1 cellular context compared by ENCODE assay signal in the genomic region with DNA sequence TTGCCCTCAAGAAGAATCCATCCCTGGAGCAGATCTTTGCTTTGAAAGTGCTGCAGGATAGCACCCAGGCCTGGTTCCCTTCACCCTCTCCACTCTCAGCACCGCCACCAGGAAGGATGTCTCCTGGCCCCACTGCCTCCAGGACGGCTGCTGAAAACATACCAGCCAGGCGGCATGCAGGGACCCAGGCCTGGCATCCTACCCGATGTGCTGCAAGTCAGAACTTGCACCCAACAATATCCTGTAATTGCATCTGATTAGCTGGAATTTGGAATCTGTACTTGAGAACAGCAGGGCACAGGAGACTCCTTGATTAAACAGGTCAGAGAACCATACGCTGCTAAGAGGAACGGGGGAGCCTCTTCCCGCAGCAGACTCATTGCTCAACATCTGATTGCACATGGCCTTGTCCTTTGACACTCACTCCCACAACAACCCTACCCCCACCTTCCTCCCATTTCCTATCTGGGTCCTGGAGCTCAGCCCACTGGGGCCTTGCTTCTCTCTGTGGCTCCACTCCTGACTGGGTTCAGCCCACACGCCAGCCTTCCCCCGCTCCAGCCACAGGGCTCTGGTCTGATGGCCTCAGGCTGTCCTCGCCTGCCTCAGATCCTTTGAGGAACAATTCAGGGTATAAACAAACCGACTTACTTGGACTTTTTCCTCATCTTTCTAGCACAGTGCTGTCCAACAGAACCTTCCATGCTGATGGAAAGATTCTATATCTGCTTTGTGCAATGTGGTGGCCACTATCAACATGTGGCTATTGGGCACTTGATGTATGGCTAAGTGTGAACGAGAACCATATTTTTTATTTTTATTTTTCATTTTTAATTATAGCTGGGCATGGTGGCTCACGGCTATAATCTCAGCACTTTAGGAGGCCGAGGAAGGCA.
TF ChIP-seq lines count a peak whose summit lies in the region.

No MANE protein-coding gene starts in this region.

TF ChIP-seq in HepG2, 621 proteins besides CTCF, POLR2A, EP300 and RAD21 (continued from another document and continues in another):
- TF ChIP-seq, protein P1, sequence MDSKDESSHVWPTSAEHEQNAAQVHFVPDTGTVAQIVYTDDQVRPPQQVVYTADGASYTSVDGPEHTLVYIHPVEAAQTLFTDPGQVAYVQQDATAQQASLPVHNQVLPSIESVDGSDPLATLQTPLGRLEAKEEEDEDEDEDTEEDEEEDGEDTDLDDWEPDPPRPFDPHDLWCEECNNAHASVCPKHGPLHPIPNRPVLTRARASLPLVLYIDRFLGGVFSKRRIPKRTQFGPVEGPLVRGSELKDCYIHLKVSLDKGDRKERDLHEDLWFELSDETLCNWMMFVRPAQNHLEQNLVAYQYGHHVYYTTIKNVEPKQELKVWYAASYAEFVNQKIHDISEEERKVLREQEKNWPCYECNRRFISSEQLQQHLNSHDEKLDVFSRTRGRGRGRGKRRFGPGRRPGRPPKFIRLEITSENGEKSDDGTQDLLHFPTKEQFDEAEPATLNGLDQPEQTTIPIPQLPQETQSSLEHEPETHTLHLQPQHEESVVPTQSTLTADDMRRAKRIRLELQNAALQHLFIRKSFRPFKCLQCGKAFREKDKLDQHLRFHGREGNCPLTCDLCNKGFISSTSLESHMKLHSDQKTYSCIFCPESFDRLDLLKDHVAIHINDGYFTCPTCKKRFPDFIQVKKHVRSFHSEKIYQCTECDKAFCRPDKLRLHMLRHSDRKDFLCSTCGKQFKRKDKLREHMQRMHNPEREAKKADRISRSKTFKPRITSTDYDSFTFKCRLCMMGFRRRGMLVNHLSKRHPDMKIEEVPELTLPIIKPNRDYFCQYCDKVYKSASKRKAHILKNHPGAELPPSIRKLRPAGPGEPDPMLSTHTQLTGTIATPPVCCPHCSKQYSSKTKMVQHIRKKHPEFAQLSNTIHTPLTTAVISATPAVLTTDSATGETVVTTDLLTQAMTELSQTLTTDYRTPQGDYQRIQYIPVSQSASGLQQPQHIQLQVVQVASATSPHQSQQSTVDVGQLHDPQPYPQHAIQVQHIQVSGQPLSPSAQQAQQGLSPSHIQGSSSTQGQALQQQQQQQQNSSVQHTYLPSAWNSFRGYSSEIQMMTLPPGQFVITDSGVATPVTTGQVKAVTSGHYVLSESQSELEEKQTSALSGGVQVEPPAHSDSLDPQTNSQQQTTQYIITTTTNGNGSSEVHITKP (CRISPR knock-in tag; IDR thresholded peaks at IDR 0.05; ENCODE audit: low read depth), result peak; percentile 94
- peak; percentile 66; the same call in 1 of the 2 replicates for TF ChIP-seq ZNF143 (CRISPR knock-in tag; IDR thresholded peaks at IDR 0.05)
- peak; percentile 12; the same call in 1 of the 2 replicates for TF ChIP-seq RFX5 (IDR thresholded peaks at IDR 0.05; ENCODE audit: low read depth, low read length)
- peak; percentile 92 for TF ChIP-seq RFXAP (CRISPR knock-in tag; IDR thresholded peaks at IDR 0.05; ENCODE audit: borderline replicate concordance)
- peak; percentile 98; the same call in 1 of the 2 replicates for TF ChIP-seq ZNF782 (CRISPR knock-in tag; IDR thresholded peaks at IDR 0.05; ENCODE audit: borderline replicate concordance)
- peak; percentile 100 for TF ChIP-seq HNF4G (IDR thresholded peaks at IDR 0.05; ENCODE audit: borderline replicate concordance, low read depth, low read length)
- TF ChIP-seq HNF4G (CRISPR knock-in tag; IDR thresholded peaks at IDR 0.05; ENCODE audit: borderline replicate concordance, low read depth), result peak; percentile 99
- TF ChIP-seq, protein P2, sequence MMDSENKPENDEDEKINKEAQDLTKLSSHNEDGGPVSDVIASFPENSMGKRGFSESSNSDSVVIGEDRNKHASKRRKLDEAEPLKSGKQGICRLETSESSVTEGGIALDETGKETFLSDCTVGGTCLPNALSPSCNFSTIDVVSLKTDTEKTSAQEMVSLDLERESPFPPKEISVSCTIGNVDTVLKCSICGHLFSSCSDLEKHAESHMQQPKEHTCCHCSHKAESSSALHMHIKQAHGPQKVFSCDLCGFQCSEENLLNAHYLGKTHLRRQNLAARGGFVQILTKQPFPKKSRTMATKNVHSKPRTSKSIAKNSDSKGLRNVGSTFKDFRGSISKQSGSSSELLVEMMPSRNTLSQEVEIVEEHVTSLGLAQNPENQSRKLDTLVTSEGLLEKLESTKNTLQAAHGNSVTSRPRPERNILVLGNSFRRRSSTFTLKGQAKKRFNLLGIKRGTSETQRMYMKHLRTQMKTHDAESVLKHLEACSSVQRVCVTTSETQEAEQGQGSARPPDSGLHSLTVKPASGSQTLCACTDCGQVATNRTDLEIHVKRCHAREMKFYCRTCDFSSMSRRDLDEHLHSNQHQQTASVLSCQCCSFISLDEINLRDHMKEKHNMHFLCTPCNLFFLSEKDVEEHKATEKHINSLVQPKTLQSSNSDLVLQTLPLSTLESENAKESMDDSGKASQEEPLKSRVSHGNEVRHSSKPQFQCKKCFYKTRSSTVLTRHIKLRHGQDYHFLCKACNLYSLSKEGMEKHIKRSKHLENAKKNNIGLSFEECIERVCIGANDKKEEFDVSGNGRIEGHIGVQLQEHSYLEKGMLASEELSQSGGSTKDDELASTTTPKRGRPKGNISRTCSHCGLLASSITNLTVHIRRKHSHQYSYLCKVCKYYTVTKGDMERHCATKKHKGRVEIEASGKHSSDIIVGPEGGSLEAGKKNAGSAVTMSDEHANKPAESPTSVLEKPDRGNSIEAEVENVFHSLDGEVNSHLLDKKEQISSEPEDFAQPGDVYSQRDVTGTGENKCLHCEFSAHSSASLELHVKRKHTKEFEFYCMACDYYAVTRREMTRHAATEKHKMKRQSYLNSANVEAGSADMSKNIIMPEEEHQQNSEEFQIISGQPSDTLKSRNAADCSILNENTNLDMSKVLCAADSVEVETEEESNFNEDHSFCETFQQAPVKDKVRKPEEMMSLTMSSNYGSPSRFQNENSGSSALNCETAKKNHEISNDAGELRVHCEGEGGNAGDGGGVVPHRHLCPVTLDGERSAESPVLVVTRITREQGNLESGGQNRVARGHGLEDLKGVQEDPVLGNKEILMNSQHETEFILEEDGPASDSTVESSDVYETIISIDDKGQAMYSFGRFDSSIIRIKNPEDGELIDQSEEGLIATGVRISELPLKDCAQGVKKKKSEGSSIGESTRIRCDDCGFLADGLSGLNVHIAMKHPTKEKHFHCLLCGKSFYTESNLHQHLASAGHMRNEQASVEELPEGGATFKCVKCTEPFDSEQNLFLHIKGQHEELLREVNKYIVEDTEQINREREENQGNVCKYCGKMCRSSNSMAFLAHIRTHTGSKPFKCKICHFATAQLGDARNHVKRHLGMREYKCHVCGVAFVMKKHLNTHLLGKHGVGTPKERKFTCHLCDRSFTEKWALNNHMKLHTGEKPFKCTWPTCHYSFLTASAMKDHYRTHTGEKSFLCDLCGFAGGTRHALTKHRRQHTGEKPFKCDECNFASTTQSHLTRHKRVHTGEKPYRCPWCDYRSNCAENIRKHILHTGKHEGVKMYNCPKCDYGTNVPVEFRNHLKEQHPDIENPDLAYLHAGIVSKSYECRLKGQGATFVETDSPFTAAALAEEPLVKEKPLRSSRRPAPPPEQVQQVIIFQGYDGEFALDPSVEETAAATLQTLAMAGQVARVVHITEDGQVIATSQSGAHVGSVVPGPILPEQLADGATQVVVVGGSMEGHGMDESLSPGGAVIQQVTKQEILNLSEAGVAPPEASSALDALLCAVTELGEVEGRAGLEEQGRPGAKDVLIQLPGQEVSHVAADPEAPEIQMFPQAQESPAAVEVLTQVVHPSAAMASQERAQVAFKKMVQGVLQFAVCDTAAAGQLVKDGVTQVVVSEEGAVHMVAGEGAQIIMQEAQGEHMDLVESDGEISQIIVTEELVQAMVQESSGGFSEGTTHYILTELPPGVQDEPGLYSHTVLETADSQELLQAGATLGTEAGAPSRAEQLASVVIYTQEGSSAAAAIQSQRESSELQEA (CRISPR knock-in tag; IDR thresholded peaks at IDR 0.05; ENCODE audit: not compliant biosample characterization), result peak; percentile 94
- TF ChIP-seq KAT8 (CRISPR knock-in tag; IDR thresholded peaks at IDR 0.05), result peak; percentile 95
- peak; percentile 98; the same call in 1 of the 2 replicates for TF ChIP-seq ZNF430 (CRISPR knock-in tag; IDR thresholded peaks at IDR 0.05)
- peak; percentile 99 for TF ChIP-seq KAT7 (CRISPR knock-in tag; IDR thresholded peaks at IDR 0.05; ENCODE audit: borderline replicate concordance)
- peak; percentile 100 for TF ChIP-seq ERF (CRISPR knock-in tag; IDR thresholded peaks at IDR 0.05)
- TF ChIP-seq, protein P3, sequence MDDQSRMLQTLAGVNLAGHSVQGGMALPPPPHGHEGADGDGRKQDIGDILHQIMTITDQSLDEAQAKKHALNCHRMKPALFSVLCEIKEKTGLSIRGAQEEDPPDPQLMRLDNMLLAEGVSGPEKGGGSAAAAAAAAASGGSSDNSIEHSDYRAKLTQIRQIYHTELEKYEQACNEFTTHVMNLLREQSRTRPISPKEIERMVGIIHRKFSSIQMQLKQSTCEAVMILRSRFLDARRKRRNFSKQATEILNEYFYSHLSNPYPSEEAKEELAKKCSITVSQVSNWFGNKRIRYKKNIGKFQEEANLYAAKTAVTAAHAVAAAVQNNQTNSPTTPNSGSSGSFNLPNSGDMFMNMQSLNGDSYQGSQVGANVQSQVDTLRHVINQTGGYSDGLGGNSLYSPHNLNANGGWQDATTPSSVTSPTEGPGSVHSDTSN (CRISPR knock-in tag; IDR thresholded peaks at IDR 0.05; ENCODE audit: borderline replicate concordance), result no peak
- TF ChIP-seq ZNF644 (CRISPR knock-in tag; IDR thresholded peaks at IDR 0.05; ENCODE audit: low read depth), result peak; percentile 87
- TF ChIP-seq, protein P4, sequence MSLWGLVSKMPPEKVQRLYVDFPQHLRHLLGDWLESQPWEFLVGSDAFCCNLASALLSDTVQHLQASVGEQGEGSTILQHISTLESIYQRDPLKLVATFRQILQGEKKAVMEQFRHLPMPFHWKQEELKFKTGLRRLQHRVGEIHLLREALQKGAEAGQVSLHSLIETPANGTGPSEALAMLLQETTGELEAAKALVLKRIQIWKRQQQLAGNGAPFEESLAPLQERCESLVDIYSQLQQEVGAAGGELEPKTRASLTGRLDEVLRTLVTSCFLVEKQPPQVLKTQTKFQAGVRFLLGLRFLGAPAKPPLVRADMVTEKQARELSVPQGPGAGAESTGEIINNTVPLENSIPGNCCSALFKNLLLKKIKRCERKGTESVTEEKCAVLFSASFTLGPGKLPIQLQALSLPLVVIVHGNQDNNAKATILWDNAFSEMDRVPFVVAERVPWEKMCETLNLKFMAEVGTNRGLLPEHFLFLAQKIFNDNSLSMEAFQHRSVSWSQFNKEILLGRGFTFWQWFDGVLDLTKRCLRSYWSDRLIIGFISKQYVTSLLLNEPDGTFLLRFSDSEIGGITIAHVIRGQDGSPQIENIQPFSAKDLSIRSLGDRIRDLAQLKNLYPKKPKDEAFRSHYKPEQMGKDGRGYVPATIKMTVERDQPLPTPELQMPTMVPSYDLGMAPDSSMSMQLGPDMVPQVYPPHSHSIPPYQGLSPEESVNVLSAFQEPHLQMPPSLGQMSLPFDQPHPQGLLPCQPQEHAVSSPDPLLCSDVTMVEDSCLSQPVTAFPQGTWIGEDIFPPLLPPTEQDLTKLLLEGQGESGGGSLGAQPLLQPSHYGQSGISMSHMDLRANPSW (CRISPR knock-in tag; IDR thresholded peaks at IDR 0.05; ENCODE audit: borderline replicate concordance), result peak; percentile 98
- peak; percentile 79; the same call in 1 of the 2 replicates for TF ChIP-seq MAF1 (CRISPR knock-in tag; IDR thresholded peaks at IDR 0.05; ENCODE audit: borderline replicate concordance)
- peak; percentile 99 for TF ChIP-seq NFKBIZ (CRISPR knock-in tag; IDR thresholded peaks at IDR 0.05)
- peak; percentile 59 for TF ChIP-seq NFYC (CRISPR knock-in tag; IDR thresholded peaks at IDR 0.05)
- TF ChIP-seq ZNF556 (CRISPR knock-in tag; IDR thresholded peaks at IDR 0.05; ENCODE audit: borderline replicate concordance), result peak; percentile 99; the same call in 1 of the 2 replicates
- 0 out of 2 replicates have a peak, but pooled peaks have one; percentile 13 for TF ChIP-seq ZNF17 (CRISPR knock-in tag; IDR thresholded peaks at IDR 0.05)
- TF ChIP-seq ZNF264 (CRISPR knock-in tag; IDR thresholded peaks at IDR 0.05), result peak; percentile 96
- TF ChIP-seq MED13 (CRISPR knock-in tag; IDR thresholded peaks at IDR 0.05), result peak; percentile 94
- TF ChIP-seq EED (CRISPR knock-in tag; IDR thresholded peaks at IDR 0.05), result peak; percentile 89
- TF ChIP-seq, protein P5, sequence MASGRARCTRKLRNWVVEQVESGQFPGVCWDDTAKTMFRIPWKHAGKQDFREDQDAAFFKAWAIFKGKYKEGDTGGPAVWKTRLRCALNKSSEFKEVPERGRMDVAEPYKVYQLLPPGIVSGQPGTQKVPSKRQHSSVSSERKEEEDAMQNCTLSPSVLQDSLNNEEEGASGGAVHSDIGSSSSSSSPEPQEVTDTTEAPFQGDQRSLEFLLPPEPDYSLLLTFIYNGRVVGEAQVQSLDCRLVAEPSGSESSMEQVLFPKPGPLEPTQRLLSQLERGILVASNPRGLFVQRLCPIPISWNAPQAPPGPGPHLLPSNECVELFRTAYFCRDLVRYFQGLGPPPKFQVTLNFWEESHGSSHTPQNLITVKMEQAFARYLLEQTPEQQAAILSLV (CRISPR knock-in tag; IDR thresholded peaks at IDR 0.05; ENCODE audit: borderline replicate concordance), result peak; percentile 91
- TF ChIP-seq, protein P6, sequence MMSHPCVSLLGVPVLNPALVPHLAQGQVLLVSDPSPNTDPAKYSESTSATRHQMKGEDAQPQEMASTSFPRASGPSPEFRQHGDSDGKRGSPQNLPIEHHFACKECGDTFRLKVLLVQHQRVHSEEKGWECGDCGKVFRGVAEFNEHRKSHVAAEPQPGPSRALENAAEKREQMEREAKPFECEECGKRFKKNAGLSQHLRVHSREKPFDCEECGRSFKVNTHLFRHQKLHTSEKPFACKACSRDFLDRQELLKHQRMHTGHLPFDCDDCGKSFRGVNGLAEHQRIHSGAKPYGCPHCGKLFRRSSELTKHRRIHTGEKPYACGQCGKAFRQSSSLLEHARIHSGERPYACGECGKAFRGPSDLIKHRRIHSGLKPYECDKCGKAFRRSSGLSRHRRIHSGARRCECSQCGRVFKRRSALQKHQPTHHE (CRISPR knock-in tag; IDR thresholded peaks at IDR 0.05; ENCODE audit: borderline replicate concordance), result peak; percentile 94; the same call in 1 of the 2 replicates
- TF ChIP-seq NCOA5 (CRISPR knock-in tag; IDR thresholded peaks at IDR 0.05), result no peak
- TF ChIP-seq, protein P7, sequence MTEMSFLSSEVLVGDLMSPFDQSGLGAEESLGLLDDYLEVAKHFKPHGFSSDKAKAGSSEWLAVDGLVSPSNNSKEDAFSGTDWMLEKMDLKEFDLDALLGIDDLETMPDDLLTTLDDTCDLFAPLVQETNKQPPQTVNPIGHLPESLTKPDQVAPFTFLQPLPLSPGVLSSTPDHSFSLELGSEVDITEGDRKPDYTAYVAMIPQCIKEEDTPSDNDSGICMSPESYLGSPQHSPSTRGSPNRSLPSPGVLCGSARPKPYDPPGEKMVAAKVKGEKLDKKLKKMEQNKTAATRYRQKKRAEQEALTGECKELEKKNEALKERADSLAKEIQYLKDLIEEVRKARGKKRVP (CRISPR knock-in tag; IDR thresholded peaks at IDR 0.05), result peak in 1 of 2 experiments; percentile 86; a peak in 2 of 4 replicates
- TF ChIP-seq HDAC2 (CRISPR knock-in tag; IDR thresholded peaks at IDR 0.05), result peak; percentile 100
- peak; percentile 69; the same call in 1 of the 2 replicates for TF ChIP-seq JUNB (CRISPR knock-in tag; IDR thresholded peaks at IDR 0.05; ENCODE audit: borderline replicate concordance)
